ENCODE assay signal across 32 cellular contexts in the genomic region with DNA sequence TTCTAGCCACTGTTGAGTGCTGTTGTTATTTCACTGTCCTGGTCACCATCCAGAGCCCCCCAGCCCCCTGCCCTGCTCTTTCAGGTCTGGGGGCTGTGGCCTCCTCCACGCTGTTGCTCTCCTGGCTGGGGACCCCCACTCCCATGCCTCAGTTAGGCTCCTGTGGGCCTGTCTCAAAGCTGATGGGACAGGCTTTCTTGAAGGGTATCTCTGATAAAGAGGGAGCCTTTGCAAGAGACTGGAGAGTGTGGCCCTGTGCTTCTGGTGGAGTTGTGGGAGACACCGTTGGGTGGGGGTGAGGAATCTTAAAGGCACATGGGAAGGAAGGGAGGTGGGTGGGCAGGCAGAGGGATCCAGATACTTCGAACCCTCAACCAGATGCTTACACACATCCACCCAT. TPM values are rescaled to one million over a fixed set of nuclear protein-coding genes. Genes with fewer than 3 reads are reported as not detected.
"Had no signal": no experiment of that assay in that cellular context is flagged by ENCODE, and none has a peak within 500 bp of the region (broad histone marks: within the 10 kb centered on the region; RNA-seq: fewer than 3 reads in every experiment).

No MANE protein-coding gene starts in this region.

- H3K4me3 Mint-ChIP-seq: memory B cell; natural killer cell; stimulated activated memory B cell treated with anti-CD40 and anti-IgM and Interleukin-4, amounts not matched to agents 10 μg/mL and 1 μg/mL and 100 μg/mL, for 72 hours; type B pancreatic cell had no signal

- H3K4me1 ChIP-seq: psoas muscle, testis had no signal

- H3K9me3 Mint-ChIP-seq: natural killer cell; stimulated activated memory B cell treated with anti-CD40 and anti-IgM and Interleukin-4, amounts not matched to agents 10 μg/mL and 1 μg/mL and 100 μg/mL, for 72 hours had no signal

- H3K36me3 Mint-ChIP-seq: memory B cell; natural killer cell; stimulated activated memory B cell treated with anti-CD40 and anti-IgM and Interleukin-4, amounts not matched to agents 10 μg/mL and 1 μg/mL and 100 μg/mL, for 72 hours had no signal

- H3K27me3 ChIP-seq: testis had no signal

- H3K4me1 Mint-ChIP-seq: memory B cell; stimulated activated memory B cell treated with anti-CD40 and anti-IgM and Interleukin-4, amounts not matched to agents 10 μg/mL and 1 μg/mL and 100 μg/mL, for 72 hours had no signal

- ATAC-seq: heart right ventricle; left lobe of liver; natural killer cell; psoas muscle; right cardiac atrium; stimulated activated memory B cell treated with anti-CD40 and anti-IgM and Interleukin-4, amounts not matched to agents 10 μg/mL and 1 μg/mL and 100 μg/mL, for 72 hours; stimulated activated naive CD8-positive, alpha-beta T cell treated with anti-CD3 and anti-CD28 coated beads, Interleukin-15, Interleukin-2, amounts not matched to agents 100 U/mL and 50 U/mL, for 24 hours had no signal

- H3K9ac ChIP-seq: parathyroid adenoma had no signal

- H3K36me3 ChIP-seq: esophagus squamous epithelium, heart right ventricle, neutrophil, sigmoid colon, tibial artery had no signal

- DNase-seq: dermis blood vessel endothelial cell; effector memory CD4-positive, alpha-beta T cell; erythroblast; esophagus squamous epithelium; foreskin melanocyte; glutamatergic neuron; heart right ventricle; hippocampal formation; kidney glomerular epithelial cell; natural killer cell; psoas muscle; right cardiac atrium; sigmoid colon; stimulated activated CD4-positive, alpha-beta T cell treated with anti-CD3 and anti-CD28 coated beads, Interleukin-4, amount 100 ng/mL, for 4 hours; stimulated activated naive CD8-positive, alpha-beta T cell treated with anti-CD3 and anti-CD28 coated beads, Interleukin-15, Interleukin-2, amounts not matched to agents 100 U/mL and 50 U/mL, for 24 hours; substantia nigra; testis had no signal

- H3K9me3 ChIP-seq: esophagus squamous epithelium, heart right ventricle, neutrophil, psoas muscle, sigmoid colon, testis, tibial artery had no signal

- H3K27ac ChIP-seq: esophagus squamous epithelium, heart right ventricle, neutrophil, parathyroid adenoma, psoas muscle, sigmoid colon, testis, tibial artery had no signal

- H3K4me3 ChIP-seq: coronary artery, esophagus squamous epithelium, heart right ventricle, lung, psoas muscle, sigmoid colon, testis, tibial artery had no signal

- H3K27ac Mint-ChIP-seq: memory B cell; natural killer cell; stimulated activated memory B cell treated with anti-CD40 and anti-IgM and Interleukin-4, amounts not matched to agents 10 μg/mL and 1 μg/mL and 100 μg/mL, for 72 hours; type B pancreatic cell had no signal

RNA-seq across cellular contexts. Expression of a gene that starts 12.2 kb away (rescaled TPM):
- total RNA-seq: dermis blood vessel endothelial cell, esophagus squamous epithelium, left lobe of liver, right cardiac atrium, sigmoid colon had no signal
- polyA plus RNA-seq: liver, neural cell, right cardiac atrium had no signal

RNA-seq across cellular contexts. Expression of a gene that starts 29.0 kb away (rescaled TPM):
- total RNA-seq: dermis blood vessel endothelial cell, esophagus squamous epithelium, heart right ventricle, liver, mononuclear cell, omental fat pad, psoas muscle, renal cortical epithelial cell, right cardiac atrium, skeletal muscle tissue had no signal
- polyA plus RNA-seq: heart right ventricle, liver, neural cell, right cardiac atrium had no signal

RNA-seq across cellular contexts. Expression of a gene that starts 29.2 kb away (rescaled TPM):
- total RNA-seq: mononuclear cell, skeletal muscle tissue had no signal
- polyA plus RNA-seq: neural cell had no signal

RNA-seq across cellular contexts. Expression of a gene that starts 58.9 kb away (rescaled TPM):
- total RNA-seq: dermis blood vessel endothelial cell, esophagus squamous epithelium, heart right ventricle, left lobe of liver, liver, lung, mononuclear cell, natural killer cell, omental fat pad, psoas muscle, renal cortical epithelial cell, right cardiac atrium, sigmoid colon, skeletal muscle tissue had no signal
- polyA plus RNA-seq: heart right ventricle, liver, lung, neural cell, psoas muscle, right cardiac atrium, sigmoid colon had no signal
